ENCODE assay signal across 8 cellular contexts in genomic region chr19:37466798-37467607, GRCh38. TPM values are rescaled to one million over a fixed set of nuclear protein-coding genes. Genes with fewer than 3 reads are reported as not detected.
A peak's percentile ranks its signal among the peaks of the same experiment; 100 is the strongest.
DNase-seq lines count a peak whose midpoint lies in the region; ATAC-seq, FAIRE-seq and TF ChIP-seq lines count a peak whose summit lies in the region.

Gene ZNF569 (minus strand): TSS chr19:37467444. CDS start chr19:37444921, 22,523 bp downstream.

- H3K4me1 Mint-ChIP-seq in CD4-positive, alpha-beta T cell (ENCODE audit: low read depth), result peaks cover 44% of the 10 kb centered on the region

- peak; percentile 81 to 92 (median 84) for DNase-seq in CD4-positive, alpha-beta T cell
- DNase-seq in HK-2 (ENCODE audit: unreplicated experiment) (peak; percentile 85), NOMO-1 (lab: John Stamatoyannopoulos, UW; ENCODE audit: unreplicated experiment in 2 of 2) (peak; percentile 88 to 94), mesenteric fat pad (ENCODE audit: low spot score) (peak; percentile 93)
- peak; percentile 73 for DNase-seq in activated CD8-positive, alpha-beta memory T cell treated with anti-CD3 and anti-CD28 coated beads, Interleukin-2, amount 50 U/mL, for 24 hours (ENCODE audit: extremely low read depth)
- peak; percentile 79 for DNase-seq in stimulated activated CD8-positive, alpha-beta memory T cell treated with anti-CD3 and anti-CD28 coated beads, Interleukin-15, amount 100 ng/mL, for 1 hour (ENCODE audit: low read depth)

- CTCF ChIA-PET in CD4-positive, alpha-beta T cell (lab: Charles Lee), result no interaction called here

- H3K9me3 ChIP-seq in CD4-positive, alpha-beta T cell (ENCODE audit: control insufficient read depth, low read length), result peaks cover 21% of the 10 kb centered on the region

- POLR2A ChIA-PET in CD4-positive, alpha-beta T cell (lab: Charles Lee), result interaction anchor here (0.6 to 4.4 kb wide), 21 partner anchors 11 to 1252 kb away, joined by 3 to 133 read pairs (median 6); partner anchors contain the start of genes ZFP30, ZNF146, ZNF260 and ZNF345

- H3K27ac ChIP-seq in CD4-positive, alpha-beta T cell (ENCODE audit: low read depth, low read length), result peak within 1 kb of the TSS; percentile 87

- H3K27me3 ChIP-seq in CD4-positive, alpha-beta T cell (ENCODE audit: control insufficient read depth, insufficient read depth, low read length), result no peaks in the 10 kb centered on the region

- peaks cover 51% of the 10 kb centered on the region for H3K36me3 Mint-ChIP-seq in CD4-positive, alpha-beta T cell (ENCODE audit: low read depth)

- peak within 1 kb of the TSS; percentile 93 for H3K4me3 Mint-ChIP-seq in CD4-positive, alpha-beta T cell

- FAIRE-seq in endometrium (lab: Jason Lieb, UNC), result peak; percentile 85

- peak within 1 kb of the TSS; percentile 100 for H3K27ac Mint-ChIP-seq in CD4-positive, alpha-beta T cell

- ATAC-seq in CD4-positive, alpha-beta T cell (ENCODE audit: poor library complexity), result peak; percentile 63
- peak; percentile 60 for ATAC-seq in GM19452 (IDR thresholded peaks at IDR 0.05; ENCODE audit: unreplicated experiment)

- peaks cover 14% of the 10 kb centered on the region for H3K9me3 Mint-ChIP-seq in CD4-positive, alpha-beta T cell

- no peak for TF ChIP-seq CTCF in CD4-positive, alpha-beta T cell (IDR thresholded peaks at IDR 0.05)

- intact Hi-C loops in CD4-positive, alpha-beta T cell (cut with DNase I, micrococcal nuclease), result loop anchor here (1.0 to 10.0 kb wide), 14 partner anchors 96 to 800 kb away; partner anchors contain the start of genes ZNF461 (in 2 of the 2), ZNF540 (in 2 of the 2), ZNF571 (in 2 of the 2) and SIPA1L3 (in 1 of the 2)

- no peaks in the 10 kb centered on the region for H3K27me3 Mint-ChIP-seq in CD4-positive, alpha-beta T cell

RNA-seq across cellular contexts. Expression of gene ZNF569, which starts in this region (rescaled TPM):
- 1 to 10 TPM; 5.0 to 5.2 TPM for total RNA-seq in CD4-positive, alpha-beta T cell
- total RNA-seq in mesenteric fat pad, result 5.7 TPM

Comparison
In these comparisons a context has a peak if more than half of its experiments do, and no peak if none do; other contexts are left out.
1. Peak in every context shown above with its lines: DNase-seq, ATAC-seq and H3K27ac ChIP-seq.